In genomic region chr13:32826372-32826771, GRCh38 we compare ENCODE assay signal across 1 cellular context.
TF ChIP-seq lines count a peak whose summit lies in the region.

No MANE protein-coding gene starts in this region.

TF ChIP-seq in GM12878, 131 proteins besides CTCF, POLR2A, EP300 and RAD21 (continued from another document):
- 0 out of 2 replicates have a peak, but pooled peaks have one; percentile 50 for TF ChIP-seq TBL1XR1 (IDR thresholded peaks at IDR 0.05; ENCODE audit: low read depth, low read length)
- peak; percentile 44; the same call in 1 of the 2 replicates for TF ChIP-seq BMI1 (IDR thresholded peaks at IDR 0.05; ENCODE audit: borderline replicate concordance)
- TF ChIP-seq, protein P1, sequence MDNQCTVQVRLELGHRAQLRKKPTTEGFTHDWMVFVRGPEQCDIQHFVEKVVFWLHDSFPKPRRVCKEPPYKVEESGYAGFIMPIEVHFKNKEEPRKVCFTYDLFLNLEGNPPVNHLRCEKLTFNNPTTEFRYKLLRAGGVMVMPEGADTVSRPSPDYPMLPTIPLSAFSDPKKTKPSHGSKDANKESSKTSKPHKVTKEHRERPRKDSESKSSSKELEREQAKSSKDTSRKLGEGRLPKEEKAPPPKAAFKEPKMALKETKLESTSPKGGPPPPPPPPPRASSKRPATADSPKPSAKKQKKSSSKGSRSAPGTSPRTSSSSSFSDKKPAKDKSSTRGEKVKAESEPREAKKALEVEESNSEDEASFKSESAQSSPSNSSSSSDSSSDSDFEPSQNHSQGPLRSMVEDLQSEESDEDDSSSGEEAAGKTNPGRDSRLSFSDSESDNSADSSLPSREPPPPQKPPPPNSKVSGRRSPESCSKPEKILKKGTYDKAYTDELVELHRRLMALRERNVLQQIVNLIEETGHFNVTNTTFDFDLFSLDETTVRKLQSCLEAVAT (IDR thresholded peaks at IDR 0.05): peak; percentile 78
- TF ChIP-seq PBX3 (IDR thresholded peaks at IDR 0.05; ENCODE audit: insufficient replicate concordance, low read depth, low read length): peak; percentile 67
- peak; percentile 85 for TF ChIP-seq BCL11A (IDR thresholded peaks at IDR 0.05; ENCODE audit: low read depth, low read length)
- peak; percentile 76 for TF ChIP-seq RELA (IDR thresholded peaks at IDR 0.05; ENCODE audit: borderline replicate concordance, partially characterized antibody)
- TF ChIP-seq NFIC (IDR thresholded peaks at IDR 0.05; ENCODE audit: low read depth, low read length): peak; percentile 69; the same call in 1 of the 2 replicates
- peak; percentile 39; the same call in 1 of the 2 replicates for TF ChIP-seq PAX5 (IDR thresholded peaks at IDR 0.05; ENCODE audit: borderline replicate concordance, low read depth, low read length)
- TF ChIP-seq RELB (IDR thresholded peaks at IDR 0.05; ENCODE audit: low read depth): peak; percentile 90
- TF ChIP-seq CBFB (IDR thresholded peaks at IDR 0.05; ENCODE audit: low read depth): peak; percentile 60
- TF ChIP-seq DPF2 (IDR thresholded peaks at IDR 0.05): peak; percentile 81
- peak; percentile 82 for TF ChIP-seq JUNB (IDR thresholded peaks at IDR 0.05)
- TF ChIP-seq EED (IDR thresholded peaks at IDR 0.05; ENCODE audit: low read depth): peak; percentile 75
- TF ChIP-seq IRF4 (IDR thresholded peaks at IDR 0.05; ENCODE audit: low read depth, low read length): peak; percentile 53; the same call in 1 of the 2 replicates
- TF ChIP-seq MEF2A (IDR thresholded peaks at IDR 0.05; ENCODE audit: insufficient read depth, low read depth, low read length): peak; percentile 49; the same call in 1 of the 2 replicates
- TF ChIP-seq GATAD2B (conservative IDR thresholded peaks at IDR 0.05; ENCODE audit: low read depth): 0 out of 2 replicates have a peak, but pooled peaks have one; percentile 29
- 0 out of 2 replicates have a peak, but pooled peaks have one; percentile 9 for TF ChIP-seq JUND (IDR thresholded peaks at IDR 0.05; ENCODE audit: low read depth, low read length)
- TF ChIP-seq CREM (IDR thresholded peaks at IDR 0.05; ENCODE audit: low read depth): peak; percentile 59; the same call in 1 of the 2 replicates
- peak; percentile 72 for TF ChIP-seq NR2F1 (conservative IDR thresholded peaks at IDR 0.05)
- peak; percentile 60 for TF ChIP-seq MEF2B (IDR thresholded peaks at IDR 0.05; ENCODE audit: partially characterized antibody, poor library complexity, severe bottlenecking)
- peak; percentile 65 for TF ChIP-seq ATF7 (IDR thresholded peaks at IDR 0.05; ENCODE audit: low read depth)
TF ChIP-seq in GM12878: peak in this region for 31; not testable (repeated sequence) for 100.
